23 cellular contexts compared by ENCODE assay signal in genomic region chr9:800561-800960, GRCh38. TPM values are rescaled to one million over a fixed set of nuclear protein-coding genes. Genes with fewer than 3 reads are reported as not detected.
DNase-seq lines count a peak whose midpoint lies in the region; ATAC-seq, FAIRE-seq and TF ChIP-seq lines count a peak whose summit lies in the region.
"Had no signal": no experiment of that assay in that cellular context is flagged by ENCODE, and none has a peak within 500 bp of the region (broad histone marks: within the 10 kb centered on the region; RNA-seq: fewer than 3 reads in every experiment).

No MANE protein-coding gene starts in this region.

- H3K23ac ChIP-seq in H1 (ENCODE audit: insufficient read length) (no peak overlapping the region), mesendoderm (ENCODE audit: low read length) (no peak overlapping the region)

- no peak for TF ChIP-seq POLR2A in H1 (IDR thresholded peaks at IDR 0.05; ENCODE audit: control extremely low read depth in 1 of 2, low read depth in 2 of 2, low read length in 2 of 2)

- POLR2A ChIA-PET in A673 (lab: Charles Lee; ENCODE audit: low non-redundant PET): no interaction called here
- POLR2A ChIA-PET in H1 (lab: Charles Lee; ENCODE audit: partially characterized antibody): no interaction called here

- H3K79me1 ChIP-seq in H1 (ENCODE audit: low read depth, low read length) (no peaks in the 10 kb centered on the region), mesendoderm (ENCODE audit: low read length) (no peaks in the 10 kb centered on the region)

- H3K27me3 ChIP-seq in A673 (replicated peaks; ENCODE audit: insufficient read depth, low read depth, low read length, poor library complexity) (peaks cover 21% of the 10 kb centered on the region), H1 (replicated peaks in 1 of 4; ENCODE audit: control insufficient read depth in 3 of 4, extremely low read depth in 1 of 4, insufficient read depth in 3 of 4, low read length in 3 of 4) (no peaks in the 10 kb centered on the region), mesendoderm (ENCODE audit: insufficient read depth, low read length, poor library complexity) (no peaks in the 10 kb centered on the region), left ventricle myocardium inferior (ENCODE audit: low read depth) (peaks cover 5% of the 10 kb centered on the region)
- H3K27me3 ChIP-seq: SJCRH30 had no signal

- H2BK120ac ChIP-seq in H1 (replicated peaks; ENCODE audit: low read depth, low read length): no peak overlapping the region
- no peak overlapping the region for H2BK120ac ChIP-seq in mesendoderm (ENCODE audit: low read depth, low read length)

- intact Hi-C loops in A673 (cut with micrococcal nuclease; ENCODE audit: unreplicated experiment) (no loop called here), sciatic nerve (cut with DNase I) (no loop called here), left ventricle myocardium inferior (cut with micrococcal nuclease) (no loop called here)

- TF ChIP-seq EP300 in H1 (IDR thresholded peaks at IDR 0.05; ENCODE audit: borderline replicate concordance in 1 of 2, low read depth in 2 of 2, low read length in 2 of 2): no peak

- no peaks in the 10 kb centered on the region for H3K36me3 Mint-ChIP-seq in activated naive CD4-positive, alpha-beta T cell treated with anti-CD3 and anti-CD28 coated beads, Interleukin-2, amount 10 ng/mL, durations not matched to agents 7 days and 5 days
- H3K36me3 Mint-ChIP-seq: CD4-positive, CD25-positive, alpha-beta regulatory T cell had no signal

- no peak overlapping the region for H3K4me3 ChIP-seq in A673 (ENCODE audit: low read depth, low read length, poor library complexity, severe bottlenecking)
- H3K4me3 ChIP-seq in H1 (ENCODE audit: extremely low read depth in 1 of 4, insufficient read depth in 2 of 4, low read depth in 3 of 4, low read length in 4 of 4): no peak overlapping the region
- no peak overlapping the region for H3K4me3 ChIP-seq in mesendoderm (ENCODE audit: low read length)
- no peak overlapping the region for H3K4me3 ChIP-seq in left ventricle myocardium inferior
- H3K4me3 ChIP-seq: A549, HAP-1, SJCRH30 had no signal

- no peak overlapping the region for H3K9ac ChIP-seq in H1 (replicated peaks in 1 of 4; ENCODE audit: extremely low read depth in 1 of 4, low read depth in 3 of 4, low read length in 3 of 4)
- no peak overlapping the region for H3K9ac ChIP-seq in mesendoderm (ENCODE audit: low read length)

- H3K79me2 ChIP-seq in H1 (ENCODE audit: control insufficient read depth in 1 of 2, insufficient read depth in 2 of 2, low read length in 2 of 2) (no peaks in the 10 kb centered on the region), mesendoderm (ENCODE audit: control insufficient read depth, insufficient read depth, low read length) (no peaks in the 10 kb centered on the region)

- CTCF ChIA-PET in A673 (lab: Charles Lee) (no interaction called here), H1 (lab: Charles Lee; ENCODE audit: partially characterized antibody) (interaction anchor here (1.2 to 1.8 kb wide), 5 partner anchors 12 to 82 kb away, joined by 3 to 5 read pairs (median 4); no protein-coding TSS in a partner anchor)
- CTCF ChIA-PET in activated naive CD4-positive, alpha-beta T cell treated with anti-CD3 and anti-CD28 coated beads, Interleukin-2, amount 10 ng/mL, durations not matched to agents 7 days and 5 days (lab: Charles Lee): interaction anchor here (0.8 kb wide), 1 partner anchor 44 kb away, joined by 3 read pairs; no protein-coding TSS in a partner anchor

- no peak for TF ChIP-seq CTCF in A673 (conservative IDR thresholded peaks at IDR 0.05; ENCODE audit: low read depth, low read length)
- TF ChIP-seq CTCF in H1 (IDR thresholded peaks at IDR 0.05; ENCODE audit: control extremely low read depth in 1 of 3, insufficient read depth in 1 of 3, low read depth in 1 of 3, low read length in 3 of 3): no peak
- TF ChIP-seq CTCF in left ventricle myocardium inferior (IDR thresholded peaks at IDR 0.05; ENCODE audit: borderline replicate concordance): no peak

- H3K9me3 Mint-ChIP-seq in activated naive CD4-positive, alpha-beta T cell treated with anti-CD3 and anti-CD28 coated beads, Interleukin-2, amount 10 ng/mL, durations not matched to agents 7 days and 5 days: no peaks in the 10 kb centered on the region

- H3K4me1 ChIP-seq in A673 (ENCODE audit: insufficient read depth, low read length, poor library complexity, severe bottlenecking): peaks cover 3% of the 10 kb centered on the region
- no peaks in the 10 kb centered on the region for H3K4me1 ChIP-seq in H1 (replicated peaks in 1 of 4; ENCODE audit: control insufficient read depth in 3 of 4, insufficient read depth in 4 of 4, low read length in 3 of 4)
- no peaks in the 10 kb centered on the region for H3K4me1 ChIP-seq in mesendoderm (ENCODE audit: control insufficient read depth, low read depth, low read length)
- H3K4me1 ChIP-seq in left ventricle myocardium inferior: no peaks in the 10 kb centered on the region
- H3K4me1 ChIP-seq: A549, HAP-1, SJCRH30 had no signal

- no peak overlapping the region for H4K8ac ChIP-seq in H1 (ENCODE audit: extremely low read depth, insufficient read depth, low read length)
- no peak overlapping the region for H4K8ac ChIP-seq in mesendoderm (ENCODE audit: low read depth, low read length)

- ATAC-seq in sciatic nerve: no peak
- ATAC-seq: A549 had no signal

- BruUV-seq in A673 (replicated peaks; lab: Mats Ljungman, UMichigan): no TSS peak

- H4K5ac ChIP-seq in H1 (ENCODE audit: insufficient read length, low read depth, low read length) (no peak overlapping the region), mesendoderm (ENCODE audit: low read length) (no peak overlapping the region)

- H2AK5ac ChIP-seq in H1 (ENCODE audit: low read depth, low read length) (no peak overlapping the region), mesendoderm (ENCODE audit: low read length) (no peak overlapping the region)

- H2BK20ac ChIP-seq in H1 (ENCODE audit: low read length): no peak overlapping the region

- H2AFZ ChIP-seq in H1 (ENCODE audit: low read length): 0 out of 2 replicates have a peak overlapping the region, but pooled peaks have one; percentile 34

- peaks cover 27% of the 10 kb centered on the region for H3K27me3 Mint-ChIP-seq in activated naive CD4-positive, alpha-beta T cell treated with anti-CD3 and anti-CD28 coated beads, Interleukin-2, amount 10 ng/mL, durations not matched to agents 7 days and 5 days

- H3K18ac ChIP-seq in H1 (ENCODE audit: extremely low read depth, low read length) (no peak overlapping the region), mesendoderm (ENCODE audit: low read length) (no peak overlapping the region)

- no peaks in the 10 kb centered on the region for H4K20me1 ChIP-seq in H1 (replicated peaks in 1 of 2; ENCODE audit: control insufficient read depth in 1 of 2, insufficient read depth in 2 of 2, low read length in 2 of 2)

- no peak overlapping the region for H3K14ac ChIP-seq in H1 (ENCODE audit: insufficient read length)

- no peaks in the 10 kb centered on the region for H3K4me1 Mint-ChIP-seq in activated naive CD4-positive, alpha-beta T cell treated with anti-CD3 and anti-CD28 coated beads, Interleukin-2, amount 10 ng/mL, durations not matched to agents 7 days and 5 days
- H3K4me1 Mint-ChIP-seq: CD4-positive, CD25-positive, alpha-beta regulatory T cell had no signal

- H3K36me3 ChIP-seq in A673 (ENCODE audit: insufficient read depth, low read length, poor library complexity, severe bottlenecking) (no peaks in the 10 kb centered on the region), H1 (ENCODE audit: control insufficient read depth in 2 of 4, insufficient read depth in 4 of 4, low read length in 3 of 4) (no peaks in the 10 kb centered on the region), mesendoderm (ENCODE audit: control insufficient read depth, insufficient read depth, low read length) (no peaks in the 10 kb centered on the region), left ventricle myocardium inferior (no peaks in the 10 kb centered on the region)
- H3K36me3 ChIP-seq: HAP-1, SJCRH30 had no signal

- FAIRE-seq in H1 (lab: Jason Lieb, UNC): no peak
- FAIRE-seq: A549 had no signal

- H3K4ac ChIP-seq in H1 (replicated peaks; ENCODE audit: insufficient read length, low read depth, low read length): no peak overlapping the region
- H3K4ac ChIP-seq in mesendoderm (ENCODE audit: low read depth, low read length): no peak overlapping the region

- H3K9me3 ChIP-seq in A673 (ENCODE audit: low read depth, low read length, poor library complexity, severe bottlenecking) (no peaks in the 10 kb centered on the region), H1 (ENCODE audit: insufficient read depth in 2 of 2, low read depth in 1 of 2, low read length in 1 of 2) (no peaks in the 10 kb centered on the region), left ventricle myocardium inferior (replicated peaks) (no peaks in the 10 kb centered on the region)
- H3K9me3 ChIP-seq: A549, Caco-2, HAP-1, SJCRH30 had no signal

- H2BK15ac ChIP-seq in H1 (ENCODE audit: low read length): no peak overlapping the region
- no peak overlapping the region for H2BK15ac ChIP-seq in mesendoderm (replicated peaks; ENCODE audit: low read depth)

- no peak overlapping the region for H3K4me3 Mint-ChIP-seq in activated naive CD4-positive, alpha-beta T cell treated with anti-CD3 and anti-CD28 coated beads, Interleukin-2, amount 10 ng/mL, durations not matched to agents 7 days and 5 days
- H3K4me3 Mint-ChIP-seq: CD4-positive, CD25-positive, alpha-beta regulatory T cell had no signal

- DNase-seq in A673 (ENCODE audit: low spot score) (peak; percentile 9), M059J (ENCODE audit: low read depth) (peak; percentile 49), H1 (ENCODE audit: low read depth in 1 of 2, low spot score in 2 of 2) (no peak), mesendoderm (no peak), sciatic nerve (ENCODE audit: low spot score) (no peak), left ventricle myocardium inferior (no peak), substantia nigra (lab: John Stamatoyannopoulos, UW) (no peak)
- no peak for DNase-seq in activated naive CD4-positive, alpha-beta T cell treated with anti-CD3 and anti-CD28 coated beads, Interleukin-2, amount 10 ng/mL, durations not matched to agents 7 days and 5 days
- DNase-seq: AML-193; Caco-2; CD4-positive, CD25-positive, alpha-beta regulatory T cell; DMS153; NCI-H1417 treated with DMSO at 0.1 percent for 48 hours; NCI-H2029; NCI-H2171 treated with DMSO at 0.1 percent for 48 hours; NCI-H446 treated with DMSO at 0.1 percent for 48 hours; OCI-M1; RPMI8226; SJCRH30 had no signal

- H2BK5ac ChIP-seq in H1 (ENCODE audit: low read depth, low read length): no peak overlapping the region
- peak overlapping the region; percentile 5 for H2BK5ac ChIP-seq in mesendoderm (ENCODE audit: low read length)

- no peaks in the 10 kb centered on the region for H3K23me2 ChIP-seq in H1 (ENCODE audit: low read depth, low read length)

- H3K27ac ChIP-seq in A673 (ENCODE audit: low read depth, low read length, poor library complexity, severe bottlenecking) (no peak overlapping the region), H1 (ENCODE audit: low read depth, low read length) (no peak overlapping the region), mesendoderm (ENCODE audit: low read depth, low read length) (no peak overlapping the region), left ventricle myocardium inferior (replicated peaks) (no peak overlapping the region), substantia nigra (ENCODE audit: low read depth, low read length, poor library complexity, severe bottlenecking) (no peak overlapping the region)
- H3K27ac ChIP-seq: A549, SJCRH30 had no signal

- H4K91ac ChIP-seq in H1 (replicated peaks; ENCODE audit: insufficient read length, low read length): no peak overlapping the region

- H2BK12ac ChIP-seq in H1 (ENCODE audit: low read depth, low read length): no peak overlapping the region

- no peak for TF ChIP-seq RAD21 in H1 (IDR thresholded peaks at IDR 0.05 in 1 of 2, conservative IDR thresholded peaks at IDR 0.05 in 1 of 2; ENCODE audit: low read depth in 2 of 2, low read length in 2 of 2)

- no peak overlapping the region for H3K56ac ChIP-seq in H1 (replicated peaks; ENCODE audit: insufficient read length, low read depth, low read length)
- no peak overlapping the region for H3K56ac ChIP-seq in mesendoderm (ENCODE audit: low read length)

- H3K27ac Mint-ChIP-seq in activated naive CD4-positive, alpha-beta T cell treated with anti-CD3 and anti-CD28 coated beads, Interleukin-2, amount 10 ng/mL, durations not matched to agents 7 days and 5 days: no peak overlapping the region
- H3K27ac Mint-ChIP-seq: CD4-positive, CD25-positive, alpha-beta regulatory T cell had no signal

- 82% methylated on average over 4 of the region's 4 CpGs; no CpG with 5 or more reads in 1 of the 2 experiments for WGBS in H1 (ENCODE audit: extremely low coverage in 1 of 2, insufficient coverage in 1 of 2, insufficient read length in 1 of 2, insufficient replicate concordance in 2 of 2, low coverage in 1 of 2, low lambda C conversion rate in 2 of 2, missing lambda C conversion rate in 1 of 2), 2 experiments
- no CpG with 5 or more reads among the region's 4 CpGs for WGBS in mesendoderm (ENCODE audit: extremely low coverage, insufficient coverage, low lambda C conversion rate)

- H3K4me2 ChIP-seq in H1 (ENCODE audit: insufficient read depth in 1 of 2, low read depth in 2 of 2, low read length in 2 of 2) (no peak overlapping the region), mesendoderm (ENCODE audit: low read length) (no peak overlapping the region)
- H3K4me2 ChIP-seq: A549 had no signal

RNA-seq across cellular contexts. Expression of gene DMRT1, which starts 40.9 kb away (rescaled TPM):
- total RNA-seq in A673 (2021) (not detected in 2 replicates), sciatic nerve (not detected), left ventricle myocardium inferior (not detected)
- total RNA-seq in M059J (2014; rRNA removed; shearing (Covaris generic)): 0.15 TPM in 1 of 2 replicates, not detected in the other
- not detected in 2 replicates for total RNA-seq in H1 (2021; fragmentation: NEBNext Ultra II Directional; extraction: Animal tissue kit (Norgen Biotek cat#: 25700))
- 0.06 and 0.15 TPM in 2 replicates for polyA plus RNA-seq in H1 (2011; rRNA removed)
- polyA plus RNA-seq in H1 (2011; cell fraction: cytosol; rRNA removed): 0.19 TPM
- 0.10 TPM for polyA plus RNA-seq in H1 (2011; cell fraction: nucleus; rRNA removed)
- polyA plus RNA-seq in H1 (2012, experiment 1 of 2): 0.12 TPM in 1 of 4 replicates, not detected in the others
- polyA plus RNA-seq in H1 (2012, experiment 2 of 2): 0.07 TPM
- 0.08 TPM for polyA plus RNA-seq in H1 (2013, experiment 1 of 2)
- polyA plus RNA-seq in H1 (2013, experiment 2 of 2): 0.07 TPM
- polyA minus RNA-seq in H1 (2011; rRNA and poly(A)+ RNA removed): 0.25 and 0.32 TPM in 2 replicates
- polyA minus RNA-seq in H1 (2011; cell fraction: cytosol; rRNA and poly(A)+ RNA removed): not detected
- not detected for polyA minus RNA-seq in H1 (2011; cell fraction: nucleus; rRNA and poly(A)+ RNA removed)
- 0.81 TPM for polyA plus RNA-seq in mesendoderm (2013, experiment 1 of 2)
- 0.99 TPM for polyA plus RNA-seq in mesendoderm (2013, experiment 2 of 2)
- total RNA-seq: Caco-2; CD4-positive, CD25-positive, alpha-beta regulatory T cell; HT1080; LHCN-M2; SJCRH30 had no signal
- polyA plus RNA-seq: A549; CD4-positive, CD25-positive, alpha-beta regulatory T cell had no signal

Comparison
In these comparisons a context has a peak if more than half of its experiments do, and no peak if none do; other contexts are left out.
1. DNase-seq: peak in A673 (single experiment) and M059J (single experiment); none in H1 (0 of 2), mesendoderm (single experiment), activated naive CD4-positive, alpha-beta T cell treated with anti-CD3 and anti-CD28 coated beads, Interleukin-2, amount 10 ng/mL, durations not matched to agents 7 days and 5 days (single experiment), sciatic nerve (single experiment), left ventricle myocardium inferior (single experiment) and substantia nigra (0 of 49).